In genomic region chr1:180029524-180030130, GRCh38 we compare ENCODE assay signal across 19 cellular contexts.
"Had no signal": no experiment of that assay in that cellular context is flagged by ENCODE, and none has a peak within 500 bp of the region (broad histone marks: within the 10 kb centered on the region; RNA-seq: fewer than 3 reads in every experiment).

No MANE protein-coding gene starts in this region.

- H3K4me3 Mint-ChIP-seq: activated naive CD8-positive, alpha-beta T cell; activated T-cell treated with anti-CD3 and anti-CD28 coated beads, Interleukin-2, amount 50 U/mL, for 72 hours; endodermal cell; stimulated activated memory B cell treated with anti-CD40 and anti-IgM and Interleukin-4, amounts not matched to agents 10 μg/mL and 1 μg/mL and 100 μg/mL, for 72 hours; T-cell had no signal

- H3K4me2 ChIP-seq: smooth muscle cell had no signal

- H3K9me3 Mint-ChIP-seq: activated T-cell treated with anti-CD3 and anti-CD28 coated beads, Interleukin-2, amount 50 U/mL, for 72 hours; endodermal cell; stimulated activated memory B cell treated with anti-CD40 and anti-IgM and Interleukin-4, amounts not matched to agents 10 μg/mL and 1 μg/mL and 100 μg/mL, for 72 hours; T-cell had no signal

- DNase-seq: activated gamma-delta T cell; activated T-cell treated with anti-CD3 and anti-CD28 coated beads, Interleukin-2, amount 50 U/mL, for 72 hours; amygdala; body of pancreas; dorsolateral prefrontal cortex; endodermal cell; gastrocnemius medialis; heart left ventricle; kidney; psoas muscle; right lobe of liver; stimulated activated CD4-positive, alpha-beta T cell treated with anti-CD3 and anti-CD28 coated beads, Interleukin-4, amount 100 ng/mL, for 24 hours; T-cell had no signal

- H3K9me3 ChIP-seq: body of pancreas, gastrocnemius medialis, heart left ventricle, psoas muscle, right lobe of liver had no signal

- H3K27ac Mint-ChIP-seq: activated naive CD8-positive, alpha-beta T cell; activated T-cell treated with anti-CD3 and anti-CD28 coated beads, Interleukin-2, amount 50 U/mL, for 72 hours; endodermal cell; stimulated activated memory B cell treated with anti-CD40 and anti-IgM and Interleukin-4, amounts not matched to agents 10 μg/mL and 1 μg/mL and 100 μg/mL, for 72 hours had no signal

- H3K27me3 ChIP-seq: body of pancreas, dorsolateral prefrontal cortex, gastrocnemius medialis, heart left ventricle, right lobe of liver had no signal

- H3K4me1 ChIP-seq: body of pancreas, gastrocnemius medialis, psoas muscle had no signal

- H3K27me3 Mint-ChIP-seq: activated naive CD8-positive, alpha-beta T cell; stimulated activated memory B cell treated with anti-CD40 and anti-IgM and Interleukin-4, amounts not matched to agents 10 μg/mL and 1 μg/mL and 100 μg/mL, for 72 hours; T-cell had no signal

- ATAC-seq: body of pancreas; gastrocnemius medialis; heart left ventricle; left lobe of liver; psoas muscle; stimulated activated memory B cell treated with anti-CD40 and anti-IgM and Interleukin-4, amounts not matched to agents 10 μg/mL and 1 μg/mL and 100 μg/mL, for 72 hours; T-cell had no signal

- H3K4me3 ChIP-seq: body of pancreas, dorsolateral prefrontal cortex, gastrocnemius medialis, heart left ventricle, lung, psoas muscle, right lobe of liver, smooth muscle cell had no signal

- H3K27ac ChIP-seq: body of pancreas, dorsolateral prefrontal cortex, epithelial cell of prostate, gastrocnemius medialis, heart left ventricle, psoas muscle had no signal

- H3K4me1 Mint-ChIP-seq: endodermal cell had no signal
